Comparison of ENCODE assay signal across 8 cellular contexts in genomic region chr22:41286639-41287091, GRCh38. TPM values are rescaled to one million over a fixed set of nuclear protein-coding genes. Genes with fewer than 3 reads are reported as not detected.
DNase-seq lines count a peak whose midpoint lies in the region; ATAC-seq lines count a peak whose summit lies in the region.

No MANE protein-coding gene starts in this region.

- H3K36me3 ChIP-seq in effector memory CD4-positive, alpha-beta T cell (ENCODE audit: control insufficient read depth, insufficient read depth, low read length), result peaks cover 9% of the 10 kb centered on the region

- ATAC-seq in GM21737 (IDR thresholded peaks at IDR 0.05; ENCODE audit: unreplicated experiment), result peak; percentile 22
- peak in 1 of 2 donors; percentile 39 for ATAC-seq in natural killer cell treated with Interleukin-12 subunit alpha and Interleukin-12 subunit beta and Interleukin-15 and Interleukin-18, amount 100 ng/mL, for 72 hours

- H3K4me3 Mint-ChIP-seq in natural killer cell treated with Interleukin-12 subunit alpha and Interleukin-12 subunit beta and Interleukin-15 and Interleukin-18, amount 100 ng/mL, for 72 hours, result peak overlapping the region; percentile 88

- peak overlapping the region; percentile 99 for H3K27ac ChIP-seq in effector memory CD4-positive, alpha-beta T cell (ENCODE audit: insufficient read depth, low read length, poor library complexity, severe bottlenecking)

- H3K4me3 ChIP-seq in effector memory CD4-positive, alpha-beta T cell (ENCODE audit: insufficient read depth, low read depth, low read length, poor library complexity, severe bottlenecking), result peak overlapping the region; percentile 50

- peak; percentile 61 for DNase-seq in EL
- peak; percentile 29 for DNase-seq in LoVo (ENCODE audit: low spot score)
- peak; percentile 39 to 47 for DNase-seq in activated CD4-positive, alpha-beta T cell treated with anti-CD3 and anti-CD28 coated beads for 4 hours
- peak in 2 of 3 donors; percentile 17 to 50 for DNase-seq in effector memory CD4-positive, alpha-beta T cell
- no peak for DNase-seq in natural killer cell treated with Interleukin-12 subunit alpha and Interleukin-12 subunit beta and Interleukin-15 and Interleukin-18, amount 100 ng/mL, for 72 hours (ENCODE audit: low spot score)
- DNase-seq in D341Med (ENCODE audit: low spot score), result no peak
- DNase-seq in superior temporal gyrus (ENCODE audit: extremely low spot score), result no peak

- H3K27ac Mint-ChIP-seq in natural killer cell treated with Interleukin-12 subunit alpha and Interleukin-12 subunit beta and Interleukin-15 and Interleukin-18, amount 100 ng/mL, for 72 hours, result peak overlapping the region; percentile 88 to 94

- H3K27me3 Mint-ChIP-seq in natural killer cell treated with Interleukin-12 subunit alpha and Interleukin-12 subunit beta and Interleukin-15 and Interleukin-18, amount 100 ng/mL, for 72 hours, result no peaks in the 10 kb centered on the region

- H3K4me1 ChIP-seq in effector memory CD4-positive, alpha-beta T cell (ENCODE audit: control insufficient read depth, insufficient read depth, low read length, poor library complexity, severe bottlenecking), result peaks cover 8% of the 10 kb centered on the region

- H3K9me3 Mint-ChIP-seq in natural killer cell treated with Interleukin-12 subunit alpha and Interleukin-12 subunit beta and Interleukin-15 and Interleukin-18, amount 100 ng/mL, for 72 hours, result no peaks in the 10 kb centered on the region

- peaks cover 12% of the 10 kb centered on the region for H3K36me3 Mint-ChIP-seq in natural killer cell treated with Interleukin-12 subunit alpha and Interleukin-12 subunit beta and Interleukin-15 and Interleukin-18, amount 100 ng/mL, for 72 hours

- H3K4me1 Mint-ChIP-seq in natural killer cell treated with Interleukin-12 subunit alpha and Interleukin-12 subunit beta and Interleukin-15 and Interleukin-18, amount 100 ng/mL, for 72 hours (ENCODE audit: low read depth in 2 of 2), result peaks cover 24 to 27% of the 10 kb centered on the region in 2 donors

- H3K9me3 ChIP-seq in effector memory CD4-positive, alpha-beta T cell (ENCODE audit: control insufficient read depth, low read length), result no peaks in the 10 kb centered on the region

- H3K27me3 ChIP-seq in effector memory CD4-positive, alpha-beta T cell (replicated peaks; ENCODE audit: control insufficient read depth, insufficient read depth, low read length, poor library complexity, severe bottlenecking), result no peaks in the 10 kb centered on the region

RNA-seq across cellular contexts. Expression of gene RANGAP1, which starts 0.7 kb away (rescaled TPM):
- 100 to 1,000 TPM; 101 to 216 TPM for total RNA-seq in natural killer cell treated with Interleukin-12 subunit alpha and Interleukin-12 subunit beta and Interleukin-15 and Interleukin-18, amount 100 ng/mL, for 72 hours

RNA-seq across cellular contexts. Expression of gene ZC3H7B, which starts 14.7 kb away (rescaled TPM):
- 10 to 100 TPM; 51.2 to 68.9 TPM for total RNA-seq in natural killer cell treated with Interleukin-12 subunit alpha and Interleukin-12 subunit beta and Interleukin-15 and Interleukin-18, amount 100 ng/mL, for 72 hours

RNA-seq across cellular contexts. Expression of gene CHADL, which starts 45.9 kb away (rescaled TPM):
- under 1 TPM; 0.40 to 0.45 TPM for total RNA-seq in natural killer cell treated with Interleukin-12 subunit alpha and Interleukin-12 subunit beta and Interleukin-15 and Interleukin-18, amount 100 ng/mL, for 72 hours

Comparison
In these comparisons a context has a peak if more than half of its experiments do, and no peak if none do; other contexts are left out.
1. DNase-seq: peak in EL (single experiment), LoVo (single experiment), activated CD4-positive, alpha-beta T cell treated with anti-CD3 and anti-CD28 coated beads for 4 hours (2 of 2) and effector memory CD4-positive, alpha-beta T cell (2 of 3); none in natural killer cell treated with Interleukin-12 subunit alpha and Interleukin-12 subunit beta and Interleukin-15 and Interleukin-18, amount 100 ng/mL, for 72 hours (single experiment), D341Med (single experiment) and superior temporal gyrus (single experiment).